Comparison of ENCODE assay signal across 20 cellular contexts in the genomic region with DNA sequence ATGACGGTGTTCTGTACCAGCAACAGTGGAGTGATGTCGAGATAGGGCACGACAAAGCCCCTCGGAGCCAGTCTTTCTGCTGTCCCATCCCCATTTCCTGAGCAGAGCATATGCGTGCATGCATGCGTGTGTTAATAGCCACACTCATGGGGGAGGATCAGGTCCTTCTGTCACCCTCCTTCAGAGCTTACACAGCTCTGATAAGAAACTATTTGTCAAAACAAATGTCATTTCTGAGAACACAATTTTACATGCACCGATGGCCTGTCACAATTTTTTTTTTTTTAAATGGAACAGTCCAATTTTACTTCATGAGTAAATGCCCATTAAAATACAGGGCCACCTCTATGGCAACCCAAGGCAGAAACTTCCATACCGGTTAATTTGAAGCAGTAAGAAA.
DNase-seq lines count a peak whose midpoint lies in the region; TF ChIP-seq lines count a peak whose summit lies in the region.
"Had no signal": no experiment of that assay in that cellular context is flagged by ENCODE, and none has a peak within 500 bp of the region (broad histone marks: within the 10 kb centered on the region; RNA-seq: fewer than 3 reads in every experiment).

No MANE protein-coding gene starts in this region.

- peak overlapping the region; percentile 96 for H3K27ac ChIP-seq in parathyroid adenoma
- H3K27ac ChIP-seq: A549, GM23248 had no signal

- intact Hi-C loops in head of caudate nucleus (cut with DNase I) = no loop called here

- no peak overlapping the region for H3K4me3 ChIP-seq in parathyroid adenoma (ENCODE audit: low read depth, low read length)
- H3K4me3 ChIP-seq: A549, GM12878, GM23248 had no signal

- no peaks in the 10 kb centered on the region for H3K36me3 ChIP-seq in parathyroid adenoma (ENCODE audit: control insufficient read depth, insufficient read depth, low read length)

- in situ Hi-C loops in G401 (cut with HindIII; ENCODE audit: low sequenced_read_pairs) = no loop called here

- H3K4me2 ChIP-seq in parathyroid adenoma (ENCODE audit: low read length) = no peak overlapping the region
- H3K4me2 ChIP-seq: A549 had no signal

- peak; percentile 43 for DNase-seq in G401 (ENCODE audit: low spot score)
- DNase-seq in NCI-H2171 (lab: John Stamatoyannopoulos, UW) = peak; percentile 26
- peak; percentile 28 for DNase-seq in cerebellum (ENCODE audit: low spot score)
- no peak for DNase-seq in head of caudate nucleus
- DNase-seq in COLO668 (lab: John Stamatoyannopoulos, UW; ENCODE audit: unreplicated experiment) = no peak
- DNase-seq in hepatic stellate cell (ENCODE audit: low spot score) = no peak
- DNase-seq: 8988T; ACHN; C1 segment of cervical spinal cord; Caco-2; CD4-positive, alpha-beta memory T cell; DMS153; DND-41; GDM1; GM23248; H9; HFFc6 had no signal

- H3K9me3 ChIP-seq in parathyroid adenoma (ENCODE audit: control insufficient read depth, low read length) = no peaks in the 10 kb centered on the region
- H3K9me3 ChIP-seq: A549, Caco-2 had no signal

- no peaks in the 10 kb centered on the region for H3K79me2 ChIP-seq in parathyroid adenoma

- H2AFZ ChIP-seq in parathyroid adenoma = no peak overlapping the region
- H2AFZ ChIP-seq: GM23248 had no signal

- no peak for TF ChIP-seq CTCF in parathyroid adenoma (IDR thresholded peaks at IDR 0.05)

- peaks cover 76% of the 10 kb centered on the region for H3K4me1 ChIP-seq in parathyroid adenoma
- H3K4me1 ChIP-seq: A549, Caco-2 had no signal

- H3K9ac ChIP-seq in parathyroid adenoma = no peak overlapping the region
- H3K9ac ChIP-seq: GM23248 had no signal

- no peaks in the 10 kb centered on the region for H3K27me3 ChIP-seq in parathyroid adenoma (ENCODE audit: control insufficient read depth, insufficient read depth, low read length)

Comparison
In these comparisons a context has a peak if more than half of its experiments do, and no peak if none do; other contexts are left out.
1. DNase-seq: peak in G401 (single experiment), NCI-H2171 (single experiment) and cerebellum (single experiment); none in head of caudate nucleus (0 of 42), COLO668 (single experiment) and hepatic stellate cell (single experiment).